In genomic region chr18:7626175-7626921, GRCh38 we compare ENCODE assay signal across 1 cellular context.
A peak's percentile ranks its signal among the peaks of the same experiment; 100 is the strongest.
TF ChIP-seq lines count a peak whose summit lies in the region.

No MANE protein-coding gene starts in this region.

TF ChIP-seq in liver, 16 proteins besides CTCF, POLR2A, EP300 and RAD21:
- TF ChIP-seq TAF1 (conservative IDR thresholded peaks at IDR 0.05) = no peak
- peak; percentile 98 for TF ChIP-seq HNF4G (IDR thresholded peaks at IDR 0.05)
- peak; percentile 91 for TF ChIP-seq SP1 (IDR thresholded peaks at IDR 0.05)
- TF ChIP-seq ZBTB33 (IDR thresholded peaks at IDR 0.05) = peak; percentile 31
- peak; percentile 41 for TF ChIP-seq FOXA2 (IDR thresholded peaks at IDR 0.05)
- no peak for TF ChIP-seq GABPA (IDR thresholded peaks at IDR 0.05 in 1 of 2, conservative IDR thresholded peaks at IDR 0.05 in 1 of 2)
- no peak for TF ChIP-seq MAX (IDR thresholded peaks at IDR 0.05)
- TF ChIP-seq HNF4A (conservative IDR thresholded peaks at IDR 0.05) = peak; percentile 93 to 98
- peak; percentile 58 for TF ChIP-seq YY1 (IDR thresholded peaks at IDR 0.05)
- peak; percentile 8 to 16 for TF ChIP-seq JUND (IDR thresholded peaks at IDR 0.05)
- peak; percentile 62 for TF ChIP-seq NR2F2 (IDR thresholded peaks at IDR 0.05)
- TF ChIP-seq FOXA1 (IDR thresholded peaks at IDR 0.05) = peak; percentile 49
- peak; percentile 80 to 95 for TF ChIP-seq RXRA (IDR thresholded peaks at IDR 0.05)
- TF ChIP-seq EGR1 (IDR thresholded peaks at IDR 0.05; ENCODE audit: low read depth in 2 of 2) = no peak
- TF ChIP-seq REST (IDR thresholded peaks at IDR 0.05) = peak; percentile 33
- no peak for TF ChIP-seq ATF3 (IDR thresholded peaks at IDR 0.05)
